Comparison of ENCODE assay signal across 25 cellular contexts in genomic region chr14:29607129-29607528, GRCh38.
"Had no signal": no experiment of that assay in that cellular context is flagged by ENCODE, and none has a peak within 500 bp of the region (broad histone marks: within the 10 kb centered on the region; RNA-seq: fewer than 3 reads in every experiment).

No MANE protein-coding gene starts in this region.

- H3K4me3 Mint-ChIP-seq: dendritic cell treated with granulocyte-macrophage colony-stimulating factor and Interleukin-4, amounts not matched to agents 40 ng/mL and 50 ng/mL, for 4 days; endodermal cell; natural killer cell; stimulated activated naive B cell treated with anti-CD40 and anti-IgM and Interleukin-4, amounts not matched to agents 10 μg/mL and 1 μg/mL and 100 μg/mL, for 72 hours; stimulated activated naive CD8-positive, alpha-beta T cell treated with anti-CD3 and anti-CD28 coated beads, Interleukin-15, Interleukin-2, amounts not matched to agents 100 ng/mL and 50 ng/mL, for 24 hours had no signal

- H3K27ac ChIP-seq: colonic mucosa, epithelial cell of prostate, foreskin keratinocyte, gastroesophageal sphincter, heart left ventricle, hepatocyte, left lung, ovary, sigmoid colon, spleen, thoracic aorta, transverse colon, upper lobe of right lung, uterus had no signal

- H3K36me3 Mint-ChIP-seq: stimulated activated naive B cell treated with anti-CD40 and anti-IgM and Interleukin-4, amounts not matched to agents 10 μg/mL and 1 μg/mL and 100 μg/mL, for 72 hours had no signal

- H3K4me3 ChIP-seq: colonic mucosa, gastroesophageal sphincter, heart left ventricle, hepatocyte, left lung, ovary, sigmoid colon, spleen, thoracic aorta, transverse colon, upper lobe of right lung, uterus had no signal

- H3K4me1 Mint-ChIP-seq: natural killer cell; stimulated activated naive B cell treated with anti-CD40 and anti-IgM and Interleukin-4, amounts not matched to agents 10 μg/mL and 1 μg/mL and 100 μg/mL, for 72 hours had no signal

- H3K9me3 Mint-ChIP-seq: endodermal cell had no signal

- H2AFZ ChIP-seq: hepatocyte had no signal

- H3K27me3 ChIP-seq: colonic mucosa, foreskin keratinocyte, gastroesophageal sphincter, heart left ventricle, hepatocyte, left lung, ovary, sigmoid colon, spleen, transverse colon, upper lobe of right lung, uterus had no signal

- DNase-seq: colonic mucosa; effector CD8-positive, alpha-beta T cell; endodermal cell; foreskin keratinocyte; heart left ventricle; left cardiac atrium; left lung; natural killer cell; occipital lobe; ovary; sigmoid colon; spleen; stimulated activated CD4-positive, alpha-beta T cell treated with anti-CD3 and anti-CD28 coated beads, Interleukin-2, amount 100 ng/mL, for 48 hours; stimulated activated naive B cell treated with anti-CD40 and anti-IgM and Interleukin-4, amounts not matched to agents 10 μg/mL and 1 μg/mL and 100 μg/mL, for 72 hours; transverse colon; upper lobe of right lung; uterus had no signal

- H3K9me3 ChIP-seq: colonic mucosa, gastroesophageal sphincter, heart left ventricle, left lung, ovary, sigmoid colon, thoracic aorta, transverse colon, upper lobe of right lung, uterus had no signal

- ATAC-seq: esophagus mucosa; foreskin keratinocyte; gastroesophageal sphincter; heart left ventricle; left cardiac atrium; left lung; natural killer cell; stimulated activated naive B cell treated with anti-CD40 and anti-IgM and Interleukin-4, amounts not matched to agents 10 μg/mL and 1 μg/mL and 100 μg/mL, for 72 hours; upper lobe of right lung had no signal

- FAIRE-seq: islet of Langerhans had no signal

- H3K36me3 ChIP-seq: colonic mucosa, gastroesophageal sphincter, heart left ventricle, left lung, ovary, spleen, thoracic aorta, transverse colon, upper lobe of right lung, uterus had no signal

- H3K4me1 ChIP-seq: colonic mucosa, foreskin keratinocyte, gastroesophageal sphincter, heart left ventricle, left lung, sigmoid colon, spleen, transverse colon, upper lobe of right lung, uterus had no signal

- H3K27ac Mint-ChIP-seq: dendritic cell treated with granulocyte-macrophage colony-stimulating factor and Interleukin-4, amounts not matched to agents 40 ng/mL and 50 ng/mL, for 4 days; endodermal cell; natural killer cell; stimulated activated naive B cell treated with anti-CD40 and anti-IgM and Interleukin-4, amounts not matched to agents 10 μg/mL and 1 μg/mL and 100 μg/mL, for 72 hours; stimulated activated naive CD8-positive, alpha-beta T cell treated with anti-CD3 and anti-CD28 coated beads, Interleukin-15, Interleukin-2, amounts not matched to agents 100 ng/mL and 50 ng/mL, for 24 hours had no signal

- H3K27me3 Mint-ChIP-seq: dendritic cell treated with granulocyte-macrophage colony-stimulating factor and Interleukin-4, amounts not matched to agents 40 ng/mL and 50 ng/mL, for 4 days; stimulated activated naive B cell treated with anti-CD40 and anti-IgM and Interleukin-4, amounts not matched to agents 10 μg/mL and 1 μg/mL and 100 μg/mL, for 72 hours; stimulated activated naive CD8-positive, alpha-beta T cell treated with anti-CD3 and anti-CD28 coated beads, Interleukin-15, Interleukin-2, amounts not matched to agents 100 ng/mL and 50 ng/mL, for 24 hours had no signal

- H3K4me2 ChIP-seq: hepatocyte had no signal

- H3K79me2 ChIP-seq: hepatocyte had no signal
